8 cellular contexts compared by ENCODE assay signal in genomic region chr6:128727500-128727899, GRCh38.
"Had no signal": no experiment of that assay in that cellular context is flagged by ENCODE, and none has a peak within 500 bp of the region (broad histone marks: within the 10 kb centered on the region; RNA-seq: fewer than 3 reads in every experiment).

No MANE protein-coding gene starts in this region.

- H3K9ac ChIP-seq: GM23248, KMS-11 had no signal

- H3K27ac ChIP-seq: GM23248, KMS-11 had no signal

- ATAC-seq: HCT116 had no signal

- H2AFZ ChIP-seq: GM23248 had no signal

- H3K9me3 ChIP-seq: HAP-1 had no signal

- H3K4me2 ChIP-seq: KMS-11 had no signal

- H3K36me3 ChIP-seq: HAP-1 had no signal

- DNase-seq: GM23248, GOT3, H7, KBM-7 had no signal

- FAIRE-seq: HTR-8/SVneo had no signal

- H3K4me3 ChIP-seq: GM23248, HAP-1 had no signal
